ENCODE assay signal across 8 cellular contexts in genomic region chr6:127342296-127342945, GRCh38. TPM values are rescaled to one million over a fixed set of nuclear protein-coding genes. Genes with fewer than 3 reads are reported as not detected.
DNase-seq lines count a peak whose midpoint lies in the region; ATAC-seq, FAIRE-seq and TF ChIP-seq lines count a peak whose summit lies in the region.

No MANE protein-coding gene starts in this region.

- H2AFZ ChIP-seq in endothelial cell of umbilical vein (ENCODE audit: low read depth, low read length): peak overlapping the region; percentile 96

- H3K27ac ChIP-seq in endothelial cell of umbilical vein (ENCODE audit: insufficient read depth, low read depth, low read length): peak overlapping the region; percentile 88
- H3K27ac ChIP-seq in muscle layer of duodenum (ENCODE audit: low read length): peak overlapping the region; percentile 83

- FAIRE-seq in endothelial cell of umbilical vein (lab: Jason Lieb, UNC): no peak

- CTCF ChIA-PET in endothelial cell of umbilical vein (lab: Charles Lee): interaction anchor here (0.9 to 2.5 kb wide), 4 partner anchors 9 to 76 kb away, joined by 3 to 11 read pairs (median 4); partner anchors contain the start of gene RNF146

- H3K4me1 ChIP-seq in endothelial cell of umbilical vein (ENCODE audit: control insufficient read depth, extremely low read depth, insufficient read depth, low read length): peaks cover 20% of the 10 kb centered on the region
- H3K4me1 ChIP-seq in muscle layer of duodenum (ENCODE audit: control insufficient read depth in 1 of 2, insufficient read depth in 2 of 2, low read length in 2 of 2): peaks cover 8 to 30% of the 10 kb centered on the region in 2 donors

- ATAC-seq in GM18867 (IDR thresholded peaks at IDR 0.05; ENCODE audit: unreplicated experiment) (peak; percentile 0), GM18873 (IDR thresholded peaks at IDR 0.05; ENCODE audit: low FRiP score, unreplicated experiment) (no peak)

- TF ChIP-seq CTCF in endothelial cell of umbilical vein (IDR thresholded peaks at IDR 0.05; ENCODE audit: extremely low read depth in 1 of 2, insufficient read depth in 1 of 2, low read depth in 1 of 2, low read length in 2 of 2) (no peak), type B pancreatic cell (conservative IDR thresholded peaks at IDR 0.05) (no peak)

- POLR2A ChIA-PET in endothelial cell of umbilical vein (lab: Charles Lee): interaction anchor here (1.0 kb wide), 1 partner anchor 41 kb away, joined by 7 read pairs; no protein-coding TSS in a partner anchor

- intact Hi-C loops in endothelial cell of umbilical vein (cut with micrococcal nuclease): loop anchor here (2.0 kb wide), 1 partner anchor 76 kb away; the partner anchor contains the start of gene RNF146

- no peaks in the 10 kb centered on the region for H3K9me1 ChIP-seq in endothelial cell of umbilical vein (replicated peaks; ENCODE audit: control insufficient read depth, extremely low read depth, insufficient read depth, low read length)

- H3K36me3 ChIP-seq in endothelial cell of umbilical vein (ENCODE audit: control insufficient read depth in 2 of 2, extremely low read depth in 1 of 2, insufficient read depth in 2 of 2, low read length in 2 of 2) (no peaks in the 10 kb centered on the region), muscle layer of duodenum (ENCODE audit: control insufficient read depth in 1 of 2, insufficient read depth in 2 of 2, low read length in 2 of 2) (no peaks in the 10 kb centered on the region)

- H3K9me3 Mint-ChIP-seq in type B pancreatic cell: no peaks in the 10 kb centered on the region

- no peak for TF ChIP-seq POLR2A in endothelial cell of umbilical vein (IDR thresholded peaks at IDR 0.05; ENCODE audit: low read depth, low read length)

- H3K27ac Mint-ChIP-seq in type B pancreatic cell: no peak overlapping the region

- no peaks in the 10 kb centered on the region for H3K27me3 Mint-ChIP-seq in type B pancreatic cell

- DNase-seq in NCI-H146 treated with DMSO at 0.1 percent for 48 hours (lab: John Stamatoyannopoulos, UW; ENCODE audit: unreplicated experiment) (peak; percentile 42), endothelial cell of umbilical vein (ENCODE audit: low read depth, low spot score) (peak; percentile 54), type B pancreatic cell (ENCODE audit: extremely low spot score, unreplicated experiment) (no peak), activated T-cell treated with anti-CD3 and anti-CD28 coated beads for 4 hours (no peak), NCI-H524 treated with DMSO at 0.1 percent for 48 hours (lab: John Stamatoyannopoulos, UW) (no peak)

- H3K36me3 Mint-ChIP-seq in type B pancreatic cell: peaks cover 6% of the 10 kb centered on the region

- H3K79me2 ChIP-seq in endothelial cell of umbilical vein (ENCODE audit: control insufficient read depth, insufficient read depth, low read length): peaks cover 37% of the 10 kb centered on the region

- peak overlapping the region; percentile 92 for H3K9ac ChIP-seq in endothelial cell of umbilical vein (replicated peaks; ENCODE audit: extremely low read depth, insufficient read depth, low read length)

- H4K20me1 ChIP-seq in endothelial cell of umbilical vein (replicated peaks; ENCODE audit: control insufficient read depth, extremely low read depth, insufficient read depth, low read length): no peaks in the 10 kb centered on the region

- H3K4me2 ChIP-seq in endothelial cell of umbilical vein (ENCODE audit: insufficient read depth, low read length): peak overlapping the region; percentile 95

- H3K27me3 ChIP-seq in endothelial cell of umbilical vein (ENCODE audit: control insufficient read depth in 2 of 2, insufficient read depth in 2 of 2, low read length in 2 of 2) (no peaks in the 10 kb centered on the region), muscle layer of duodenum (ENCODE audit: low read depth, low read length) (no peaks in the 10 kb centered on the region)

- BruUV-seq in endothelial cell of umbilical vein (replicated peaks; lab: Mats Ljungman, UMichigan): no TSS peak

- no peaks in the 10 kb centered on the region for H3K9me3 ChIP-seq in endothelial cell of umbilical vein (replicated peaks; ENCODE audit: control insufficient read depth, insufficient read depth, low read length)
- H3K9me3 ChIP-seq in muscle layer of duodenum (ENCODE audit: control insufficient read depth in 1 of 2, low read length in 2 of 2): no peaks in the 10 kb centered on the region

- H3K4me3 Mint-ChIP-seq in type B pancreatic cell: no peak overlapping the region

- H3K4me3 ChIP-seq in endothelial cell of umbilical vein (replicated peaks in 1 of 3; ENCODE audit: insufficient read depth in 1 of 3, low read depth in 1 of 3, low read length in 3 of 3) (peak overlapping the region; percentile 48 to 94 (median 86)), muscle layer of duodenum (ENCODE audit: low read depth in 1 of 2, low read length in 2 of 2) (peak overlapping the region; percentile 80 to 92)

- dilution Hi-C loops in endothelial cell of umbilical vein (cut with MboI; ENCODE audit: extremely low pct_ligation_motif_present, low sequenced_read_pairs): no loop called here

- no peaks in the 10 kb centered on the region for H3K4me1 Mint-ChIP-seq in type B pancreatic cell (ENCODE audit: unreplicated experiment)

TF ChIP-seq in endothelial cell of umbilical vein, 7 proteins besides CTCF, POLR2A, EP300 and RAD21:
- no peak for TF ChIP-seq JUN (IDR thresholded peaks at IDR 0.05; ENCODE audit: borderline replicate concordance, insufficient read depth, insufficient read length, low read depth)
- no peak for TF ChIP-seq POLR2AphosphoS5 (IDR thresholded peaks at IDR 0.05; ENCODE audit: insufficient read depth, low read depth, low read length)
- TF ChIP-seq EZH2 (IDR thresholded peaks at IDR 0.05; ENCODE audit: borderline replicate concordance, low read depth, low read length, severe bottlenecking): no peak
- no peak for TF ChIP-seq MAX (IDR thresholded peaks at IDR 0.05; ENCODE audit: insufficient read depth, insufficient read length)
- TF ChIP-seq MYC (IDR thresholded peaks at IDR 0.05; ENCODE audit: low read depth, low read length): no peak
- no peak for TF ChIP-seq GATA2 (IDR thresholded peaks at IDR 0.05; ENCODE audit: insufficient read depth, insufficient read length, low read depth, low read length)
- TF ChIP-seq FOS (IDR thresholded peaks at IDR 0.05; ENCODE audit: borderline replicate concordance, insufficient read depth, low read length): no peak

RNA-seq across cellular contexts. Expression of gene ECHDC1, which starts 1.0 kb away (rescaled TPM):
- total RNA-seq in endothelial cell of umbilical vein: 36.7 and 36.8 TPM in 2 replicates
- 5.1 and 8.1 TPM in 2 replicates for polyA plus RNA-seq in endothelial cell of umbilical vein
- polyA plus RNA-seq in endothelial cell of umbilical vein (2011; cell fraction: cytosol; rRNA removed): 17.2 and 18.6 TPM in 2 replicates
- 14.6 and 19.4 TPM in 2 replicates for polyA plus RNA-seq in endothelial cell of umbilical vein (2011; cell fraction: nucleus; rRNA removed)
- 29.9 and 48.7 TPM in 2 replicates for polyA plus RNA-seq in endothelial cell of umbilical vein (2012)
- polyA minus RNA-seq in endothelial cell of umbilical vein: 7.2 and 15.2 TPM in 2 replicates
- 27.7 TPM for polyA minus RNA-seq in endothelial cell of umbilical vein (2011; cell fraction: cytosol; rRNA and poly(A)+ RNA removed)
- polyA minus RNA-seq in endothelial cell of umbilical vein (2011; cell fraction: nucleus; rRNA and poly(A)+ RNA removed): 25.1 and 33.0 TPM in 2 replicates
- total RNA-seq in type B pancreatic cell (ENCODE audit: low replicate concordance): 40.5 and 48.4 TPM in 2 replicates

Comparison
In these comparisons a context has a peak if more than half of its experiments do, and no peak if none do; other contexts are left out.
1. DNase-seq: peak in NCI-H146 treated with DMSO at 0.1 percent for 48 hours (single experiment) and endothelial cell of umbilical vein (single experiment); none in type B pancreatic cell (single experiment), activated T-cell treated with anti-CD3 and anti-CD28 coated beads for 4 hours (single experiment) and NCI-H524 treated with DMSO at 0.1 percent for 48 hours (single experiment).